ENCODE assay signal across 6 cellular contexts in the genomic region with DNA sequence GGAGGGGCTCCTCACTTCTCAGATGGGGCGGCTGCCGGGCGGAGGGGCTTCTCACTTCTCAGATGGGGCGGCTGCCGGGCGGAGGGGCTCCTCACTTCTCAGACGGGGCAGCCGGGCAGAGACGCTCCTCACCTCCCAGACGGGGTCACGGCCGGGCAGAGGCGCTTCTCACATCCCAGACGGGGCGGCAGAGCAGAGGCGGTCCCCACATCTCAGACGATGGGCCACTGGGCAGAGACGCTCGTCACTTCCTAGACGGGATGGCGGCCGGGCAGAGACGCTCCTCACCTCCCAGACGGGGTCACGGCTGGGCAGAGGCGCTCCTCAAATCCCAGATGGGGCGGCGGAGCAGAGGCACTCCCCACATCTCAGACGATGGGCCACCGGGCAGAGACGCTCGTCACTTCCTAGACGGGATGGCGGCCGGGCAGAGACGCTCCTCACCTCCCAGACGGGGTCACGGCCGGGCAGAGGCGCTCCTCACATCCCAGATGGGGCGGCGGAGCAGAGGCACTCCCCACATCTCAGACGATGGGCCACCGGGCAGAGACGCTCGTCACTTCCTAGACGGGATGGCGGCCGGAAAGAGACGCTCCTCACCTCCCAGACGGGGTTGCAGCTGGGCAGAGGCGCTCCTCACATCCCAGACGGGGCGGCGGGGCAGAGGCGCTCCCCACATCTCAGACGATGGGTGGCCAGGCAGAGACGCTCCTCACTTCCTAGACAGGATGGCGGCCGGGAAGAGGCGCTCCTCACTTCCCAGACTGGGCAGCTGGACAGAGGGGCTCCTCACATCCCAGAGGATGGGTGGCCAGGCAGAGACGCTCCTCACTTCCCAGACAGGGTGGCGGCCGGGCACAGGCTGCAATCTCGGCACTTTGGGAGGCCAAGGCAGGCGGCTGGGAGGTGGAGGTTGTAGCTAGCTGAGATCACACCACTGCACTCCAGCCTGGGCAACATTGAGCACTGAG. TPM values are rescaled to one million over a fixed set of nuclear protein-coding genes. Genes with fewer than 3 reads are reported as not detected.
DNase-seq lines count a peak whose midpoint lies in the region; ATAC-seq, FAIRE-seq and TF ChIP-seq lines count a peak whose summit lies in the region.
"Not testable (repeated sequence)": the region's sequence is repeated elsewhere in the genome, so short reads cannot be mapped to it uniquely, and the experiment has no call there.

No MANE protein-coding gene starts in this region.

- POLR2A ChIA-PET in HEK293 (lab: Yijun Ruan, JAX); K562 (lab: Yijun Ruan, JAX); HepG2 (lab: Yijun Ruan, JAX): not testable (repeated sequence)

- TF ChIP-seq EP300 in K562 (IDR thresholded peaks at IDR 0.05; ENCODE audit: low read length); HepG2 (IDR thresholded peaks at IDR 0.05; ENCODE audit: low read depth in 2 of 2, low read length in 2 of 2); HepG2 (CRISPR knock-in tag; IDR thresholded peaks at IDR 0.05; ENCODE audit: borderline replicate concordance): not testable (repeated sequence)

- not testable (repeated sequence) for H3K4me2 ChIP-seq in K562 (ENCODE audit: insufficient read depth, low read length); HepG2 (ENCODE audit: low read depth, low read length)

- not testable (repeated sequence) for FAIRE-seq in K562 (lab: Jason Lieb, UNC); HepG2 (lab: Jason Lieb, UNC)

- H3K9me3 Mint-ChIP-seq in activated naive CD4-positive, alpha-beta T cell treated with anti-CD3 and anti-CD28 coated beads, Interleukin-2, amount 10 ng/mL, durations not matched to agents 7 days and 5 days: not testable (repeated sequence)
- peaks cover 12% of the 10 kb centered on the region for H3K9me3 Mint-ChIP-seq in memory B cell

- not testable (repeated sequence) for H3K27ac ChIP-seq in HEK293 (ENCODE audit: extremely low read depth, low read depth, low read length); WERI-Rb-1; K562 (ENCODE audit: extremely low read depth, low read depth, low read length); HepG2 (ENCODE audit: extremely low read length, insufficient read depth, low read length)

- TF ChIP-seq POLR2A in K562 (conservative IDR thresholded peaks at IDR 0.05); HepG2 (IDR thresholded peaks at IDR 0.05; ENCODE audit: insufficient read depth in 1 of 2, low read depth in 2 of 2, low read length in 2 of 2): not testable (repeated sequence)

- TF ChIP-seq RAD21 in K562 (CRISPR knock-in tag; conservative IDR thresholded peaks at IDR 0.05 in 1 of 2, IDR thresholded peaks at IDR 0.05 in 1 of 2); HepG2 (CRISPR knock-in tag; IDR thresholded peaks at IDR 0.05): not testable (repeated sequence)

- H3K27ac Mint-ChIP-seq in activated naive CD4-positive, alpha-beta T cell treated with anti-CD3 and anti-CD28 coated beads, Interleukin-2, amount 10 ng/mL, durations not matched to agents 7 days and 5 days: peak overlapping the region; percentile 38
- H3K27ac Mint-ChIP-seq in memory B cell: peak overlapping the region; percentile 47

- peaks cover 23 to 26% of the 10 kb centered on the region in 2 experiments for H3K36me3 ChIP-seq in HEK293 (ENCODE audit: control insufficient read depth in 2 of 2, insufficient read depth in 1 of 2, low read length in 2 of 2)
- peaks cover 34% of the 10 kb centered on the region for H3K36me3 ChIP-seq in WERI-Rb-1
- peaks cover 25% of the 10 kb centered on the region; the same call in 2 of the 3 replicates for H3K36me3 ChIP-seq in K562 (ENCODE audit: control insufficient read depth, insufficient read depth, low read length)
- peaks cover 10 to 22% of the 10 kb centered on the region in 2 experiments for H3K36me3 ChIP-seq in HepG2 (replicated peaks in 1 of 2; ENCODE audit: control insufficient read depth in 1 of 2, insufficient read depth in 2 of 2, low read length in 2 of 2)

- H3K9me3 ChIP-seq in HEK293 (ENCODE audit: control insufficient read depth, insufficient read depth, low read depth, low read length); WERI-Rb-1 (ENCODE audit: severe bottlenecking); K562 (replicated peaks; ENCODE audit: control insufficient read depth, insufficient read depth, low read depth, low read length); HepG2 (ENCODE audit: low read length): not testable (repeated sequence)

- H3K4me3 Mint-ChIP-seq in activated naive CD4-positive, alpha-beta T cell treated with anti-CD3 and anti-CD28 coated beads, Interleukin-2, amount 10 ng/mL, durations not matched to agents 7 days and 5 days; memory B cell: not testable (repeated sequence)

- H3K9me1 ChIP-seq in K562 (ENCODE audit: control insufficient read depth, insufficient read depth, low read length): not testable (repeated sequence)

- not testable (repeated sequence) for H3K4me1 ChIP-seq in HEK293 (ENCODE audit: control insufficient read depth, insufficient read depth, low read length); K562 (replicated peaks in 1 of 2; ENCODE audit: control insufficient read depth in 2 of 2, insufficient read depth in 2 of 2, low read length in 2 of 2); HepG2 (ENCODE audit: insufficient read depth, low read length)

- WGBS in K562 (ENCODE audit: insufficient coverage, low coverage, missing lambda C conversion rate): 88% methylated on average over 18 of the region's 66 CpGs
- 95% methylated on average over 50 of the region's 66 CpGs for WGBS in HepG2 (ENCODE audit: low lambda C conversion rate)

- not testable (repeated sequence) for TF ChIP-seq CTCF in HEK293 (tag by site-specific recombination; IDR thresholded peaks at IDR 0.05); WERI-Rb-1 (IDR thresholded peaks at IDR 0.05; ENCODE audit: low read depth, low read length); K562 (IDR thresholded peaks at IDR 0.05 in 2 of 3, conservative IDR thresholded peaks at IDR 0.05 in 1 of 3; ENCODE audit: insufficient read depth in 2 of 3, low read depth in 1 of 3, low read length in 3 of 3); HepG2 (CRISPR knock-in tag; IDR thresholded peaks at IDR 0.05)

- H4K20me1 ChIP-seq in K562 (replicated peaks; ENCODE audit: control insufficient read depth, insufficient read depth, low read length); HepG2 (ENCODE audit: insufficient read depth, low read length): not testable (repeated sequence)

- H3K27me3 Mint-ChIP-seq in activated naive CD4-positive, alpha-beta T cell treated with anti-CD3 and anti-CD28 coated beads, Interleukin-2, amount 10 ng/mL, durations not matched to agents 7 days and 5 days; memory B cell: not testable (repeated sequence)

- peaks cover 26% of the 10 kb centered on the region for H3K36me3 Mint-ChIP-seq in activated naive CD4-positive, alpha-beta T cell treated with anti-CD3 and anti-CD28 coated beads, Interleukin-2, amount 10 ng/mL, durations not matched to agents 7 days and 5 days
- peaks cover 24% of the 10 kb centered on the region for H3K36me3 Mint-ChIP-seq in memory B cell

- H3K4me3 ChIP-seq in HEK293 (ENCODE audit: low read depth, low read length); WERI-Rb-1 (ENCODE audit: low read depth, low read length); K562; HepG2 (replicated peaks in 1 of 3; ENCODE audit: insufficient read depth in 1 of 3, low read depth in 2 of 3, low read length in 3 of 3): not testable (repeated sequence)

- BruUV-seq in K562 (replicated peaks; lab: Mats Ljungman, UMichigan); HepG2 (replicated peaks; lab: Mats Ljungman, UMichigan): not testable (repeated sequence)

- not testable (repeated sequence) for ATAC-seq in K562; HepG2; memory B cell (ENCODE audit: low read depth)

- not testable (repeated sequence) for H3K4me1 Mint-ChIP-seq in activated naive CD4-positive, alpha-beta T cell treated with anti-CD3 and anti-CD28 coated beads, Interleukin-2, amount 10 ng/mL, durations not matched to agents 7 days and 5 days; memory B cell

- H3K9ac ChIP-seq in K562 (ENCODE audit: insufficient read depth in 1 of 2, low read depth in 2 of 2, low read length in 2 of 2); HepG2 (ENCODE audit: insufficient read depth, low read depth, low read length): not testable (repeated sequence)

- H2AFZ ChIP-seq in K562 (ENCODE audit: low read depth, low read length); HepG2 (ENCODE audit: low read length): not testable (repeated sequence)

- H3K79me2 ChIP-seq in K562 (ENCODE audit: control insufficient read depth, insufficient read depth, low read length); HepG2 (ENCODE audit: insufficient read depth, low read length): not testable (repeated sequence)

- intact Hi-C loops in K562 (cut with micrococcal nuclease); HepG2 (cut with micrococcal nuclease; ENCODE audit: unreplicated experiment): not testable (repeated sequence)

- in situ Hi-C loops in K562 (cut with MboI); HepG2 (cut with HindIII; ENCODE audit: extremely low pct_ligation_motif_present, low pct_unique_long_range_greater_than_20kb): not testable (repeated sequence)

- DNase-seq in WERI-Rb-1: peak; percentile 13
- not testable (repeated sequence) for DNase-seq in activated naive CD4-positive, alpha-beta T cell treated with anti-CD3 and anti-CD28 coated beads, Interleukin-2, amount 10 ng/mL, durations not matched to agents 7 days and 5 days; K562 (ENCODE audit: extremely low read depth in 1 of 4, low spot score in 3 of 4); HepG2 (ENCODE audit: low spot score); memory B cell (ENCODE audit: low spot score in 2 of 2)

- not testable (repeated sequence) for H3K27me3 ChIP-seq in WERI-Rb-1 (ENCODE audit: insufficient read depth, low read depth, severe bottlenecking); K562 (ENCODE audit: control insufficient read depth in 2 of 2, insufficient read depth in 2 of 2, low read length in 2 of 2); HepG2 (ENCODE audit: control insufficient read depth in 1 of 2, insufficient read depth in 2 of 2, low read length in 2 of 2)

- CTCF ChIA-PET in HEK293 (lab: Yijun Ruan, JAX): interaction anchor here (0.6 kb wide), 1 partner anchor 1929 kb away, joined by 3 read pairs; no protein-coding TSS in a partner anchor
- CTCF ChIA-PET in activated naive CD4-positive, alpha-beta T cell treated with anti-CD3 and anti-CD28 coated beads, Interleukin-2, amount 10 ng/mL, durations not matched to agents 7 days and 5 days (lab: Charles Lee); K562 (lab: Yijun Ruan, JAX; ENCODE audit: low intra/inter-chr PET ratio); HepG2 (lab: Yijun Ruan, JAX; ENCODE audit: low intra/inter-chr PET ratio, low total read pairs): not testable (repeated sequence)

RNA-seq across cellular contexts. Expression of gene RBBP6, which starts 35.4 kb away (rescaled TPM):
- 112 and 269 TPM in 2 replicates for total RNA-seq in K562 (2011; cell fraction: chromatin; rRNA removed; ENCODE audit: low replicate concordance)
- 67.9 and 77.8 TPM in 2 replicates for total RNA-seq in K562 (2011; cell fraction: nucleolus; rRNA removed)
- 144 and 226 TPM in 2 replicates for total RNA-seq in K562 (2011; cell fraction: nucleoplasm; rRNA removed)
- 19.2 and 24.5 TPM in 2 replicates for total RNA-seq in K562 (2014; rRNA removed)
- 40.2 and 43.0 TPM in 2 replicates for total RNA-seq in K562 (2014; rRNA removed; fragmentation: Illumina TruSeq; extraction: Trizol)
- 42.5 and 42.7 TPM in 2 replicates for total RNA-seq in K562 (2015; rRNA removed; fragmentation: Illumina TruSeq; extraction: Trizol)
- 61.0 and 63.4 TPM in 2 replicates for total RNA-seq in K562 (2021)
- 73.5 and 76.6 TPM in 2 replicates for polyA plus RNA-seq in K562 (2011; rRNA removed)
- polyA plus RNA-seq in K562 (2011; cell fraction: cytosol; rRNA removed): 14.9 and 20.6 TPM in 2 replicates
- 105 and 129 TPM in 2 replicates for polyA plus RNA-seq in K562 (2011; cell fraction: nucleus; rRNA removed)
- polyA plus RNA-seq in K562 (2012): 36.1 and 39.9 TPM in 2 replicates
- polyA plus RNA-seq in K562 (2014; fragmentation: Illumina TruSeq; extraction: Trizol): 45.4 and 57.2 TPM in 2 replicates
- 10 to 100 TPM; 21.9 to 25.6 TPM for polyA plus RNA-seq in K562 (2014; fragmentation: Nextera tagmentation; extraction: Ambion mirVana)
- polyA plus RNA-seq in K562 (2014; rRNA removed): 53.5 and 58.1 TPM in 2 replicates
- polyA minus RNA-seq in K562 (2011; rRNA and poly(A)+ RNA removed): 81.8 and 106 TPM in 2 replicates
- 21.7 and 24.2 TPM in 2 replicates for polyA minus RNA-seq in K562 (2011; cell fraction: cytosol; rRNA and poly(A)+ RNA removed)
- 92.5 and 164 TPM in 2 replicates for polyA minus RNA-seq in K562 (2011; cell fraction: nucleus; rRNA and poly(A)+ RNA removed)
- total RNA-seq in HepG2 (2016; rRNA removed; fragmentation: Illumina TruSeq; extraction: Trizol): 37.1 and 45.0 TPM in 2 replicates
- total RNA-seq in HepG2 (2016; cell fraction: cytosol; rRNA removed; fragmentation: Illumina TruSeq; extraction: Trizol; ENCODE audit: low read depth): 5.3 and 7.1 TPM in 2 replicates
- total RNA-seq in HepG2 (2016; cell fraction: insoluble cytoplasmic fraction; rRNA removed; fragmentation: Illumina TruSeq; extraction: Trizol): 37.1 and 40.4 TPM in 2 replicates
- total RNA-seq in HepG2 (2016; cell fraction: membrane; rRNA removed; fragmentation: Illumina TruSeq; extraction: Trizol): 16.1 and 20.2 TPM in 2 replicates
- total RNA-seq in HepG2 (2016; cell fraction: nucleus; rRNA removed; fragmentation: Illumina TruSeq; extraction: Trizol): 100 TPM in 2 replicates
- 54.6 and 70.9 TPM in 2 replicates for polyA plus RNA-seq in HepG2 (2011; rRNA removed)
- polyA plus RNA-seq in HepG2 (2011; cell fraction: cytosol; rRNA removed): 20.1 and 29.0 TPM in 2 replicates
- polyA plus RNA-seq in HepG2 (2011; cell fraction: nucleus; rRNA removed): 53.4 and 70.4 TPM in 2 replicates
- 46.6 and 50.5 TPM in 2 replicates for polyA plus RNA-seq in HepG2 (2012)
- polyA plus RNA-seq in HepG2 (2016; cell fraction: cytosol; fragmentation: Illumina TruSeq; extraction: Trizol; ENCODE audit: low read depth): 4.2 and 4.3 TPM in 2 replicates
- polyA plus RNA-seq in HepG2 (2016; cell fraction: insoluble cytoplasmic fraction; fragmentation: Illumina TruSeq; extraction: Trizol; ENCODE audit: low read depth): 48.3 and 54.3 TPM in 2 replicates
- polyA plus RNA-seq in HepG2 (2016; cell fraction: membrane; fragmentation: Illumina TruSeq; extraction: Trizol; ENCODE audit: low read depth): 11.1 and 13.9 TPM in 2 replicates
- 129 and 135 TPM in 2 replicates for polyA plus RNA-seq in HepG2 (2016; cell fraction: nucleus; fragmentation: Illumina TruSeq; extraction: Trizol; ENCODE audit: insufficient read depth, low read depth)
- 37.4 and 45.1 TPM in 2 replicates for polyA minus RNA-seq in HepG2 (2011; rRNA and poly(A)+ RNA removed; ENCODE audit: low replicate concordance)
- 20.8 and 30.1 TPM in 2 replicates for polyA minus RNA-seq in HepG2 (2011; cell fraction: cytosol; rRNA and poly(A)+ RNA removed)
- 289 and 299 TPM in 2 replicates for polyA minus RNA-seq in HepG2 (2011; cell fraction: nucleus; rRNA and poly(A)+ RNA removed)
